In genomic region chr16:73560497-73560896, GRCh38 we compare ENCODE assay signal across 2 cellular contexts.
A peak's percentile ranks its signal among the peaks of the same experiment; 100 is the strongest.
TF ChIP-seq lines count a peak whose summit lies in the region.

No MANE protein-coding gene starts in this region.

TF ChIP-seq in HepG2, 621 proteins besides CTCF, POLR2A, EP300 and RAD21:
- TF ChIP-seq, protein P1, sequence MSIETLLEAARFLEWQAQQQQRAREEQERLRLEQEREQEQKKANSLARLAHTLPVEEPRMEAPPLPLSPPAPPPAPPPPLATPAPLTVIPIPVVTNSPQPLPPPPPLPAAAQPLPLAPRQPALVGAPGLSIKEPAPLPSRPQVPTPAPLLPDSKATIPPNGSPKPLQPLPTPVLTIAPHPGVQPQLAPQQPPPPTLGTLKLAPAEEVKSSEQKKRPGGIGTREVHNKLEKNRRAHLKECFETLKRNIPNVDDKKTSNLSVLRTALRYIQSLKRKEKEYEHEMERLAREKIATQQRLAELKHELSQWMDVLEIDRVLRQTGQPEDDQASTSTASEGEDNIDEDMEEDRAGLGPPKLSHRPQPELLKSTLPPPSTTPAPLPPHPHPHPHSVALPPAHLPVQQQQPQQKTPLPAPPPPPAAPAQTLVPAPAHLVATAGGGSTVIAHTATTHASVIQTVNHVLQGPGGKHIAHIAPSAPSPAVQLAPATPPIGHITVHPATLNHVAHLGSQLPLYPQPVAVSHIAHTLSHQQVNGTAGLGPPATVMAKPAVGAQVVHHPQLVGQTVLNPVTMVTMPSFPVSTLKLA (IDR thresholded peaks at IDR 0.05) = peak; percentile 58
- no peak for TF ChIP-seq NFE2 (CRISPR knock-in tag; IDR thresholded peaks at IDR 0.05)

TF ChIP-seq in GM12878, 131 proteins besides CTCF, POLR2A, EP300 and RAD21:
- TF ChIP-seq KLF5 (IDR thresholded peaks at IDR 0.05; ENCODE audit: partially characterized antibody) = no peak
- TF ChIP-seq MEF2B (IDR thresholded peaks at IDR 0.05; ENCODE audit: partially characterized antibody, poor library complexity, severe bottlenecking) = peak; percentile 13
- TF ChIP-seq CBFB (IDR thresholded peaks at IDR 0.05; ENCODE audit: low read depth) = no peak
